ENCODE assay signal across 30 cellular contexts in the genomic region with DNA sequence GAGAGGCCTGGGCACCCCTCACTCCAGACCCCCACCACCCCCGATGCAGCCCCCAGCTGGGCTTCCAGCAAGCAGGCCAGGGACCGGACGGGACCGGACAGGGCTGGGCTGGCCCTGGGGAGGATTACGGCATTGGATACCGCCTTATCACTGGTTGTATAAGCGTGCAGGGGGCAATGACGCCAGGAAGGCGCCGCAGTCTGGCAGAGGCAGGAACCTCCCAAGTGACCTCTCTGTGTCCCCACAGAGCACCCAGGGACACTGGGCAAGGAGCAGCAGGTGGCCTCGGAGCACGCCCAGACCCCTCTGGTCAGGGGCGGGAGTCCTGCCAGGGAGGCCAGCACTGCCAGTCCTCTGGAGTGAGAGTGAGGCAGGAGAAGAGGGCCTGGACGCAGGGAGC. TPM values are rescaled to one million over a fixed set of nuclear protein-coding genes. Genes with fewer than 3 reads are reported as not detected.
DNase-seq lines count a peak whose midpoint lies in the region; ATAC-seq, FAIRE-seq and TF ChIP-seq lines count a peak whose summit lies in the region.
"Had no signal": no experiment of that assay in that cellular context is flagged by ENCODE, and none has a peak within 500 bp of the region (broad histone marks: within the 10 kb centered on the region; RNA-seq: fewer than 3 reads in every experiment).

No MANE protein-coding gene starts in this region.

- H3K27ac Mint-ChIP-seq in activated naive CD8-positive, alpha-beta T cell treated with anti-CD3 and anti-CD28 coated beads, Interleukin-2, amount 10 ng/mL, durations not matched to agents 7 days and 5 days: no peak overlapping the region
- H3K27ac Mint-ChIP-seq in activated naive CD8-positive, alpha-beta T cell treated with anti-CD3 and anti-CD28 coated beads, Interleukin-2, amount 50 U/mL, for 24 hours: no peak overlapping the region
- H3K27ac Mint-ChIP-seq: activated naive CD4-positive, alpha-beta T cell treated with anti-CD3 and anti-CD28 coated beads for 36 hours; stimulated activated naive CD8-positive, alpha-beta T cell treated with anti-CD3 and anti-CD28 coated beads, Interleukin-15, amount 100 ng/mL, for 72 hours had no signal

- H3K4me1 ChIP-seq in HepG2 (ENCODE audit: insufficient read depth, low read length): peaks cover 73% of the 10 kb centered on the region
- H3K4me1 ChIP-seq: lower lobe of right lung had no signal

- no peak overlapping the region for H3K4me3 Mint-ChIP-seq in activated naive CD8-positive, alpha-beta T cell treated with anti-CD3 and anti-CD28 coated beads, Interleukin-2, amount 10 ng/mL, durations not matched to agents 7 days and 5 days
- no peak overlapping the region for H3K4me3 Mint-ChIP-seq in activated naive CD8-positive, alpha-beta T cell treated with anti-CD3 and anti-CD28 coated beads, Interleukin-2, amount 50 U/mL, for 24 hours
- H3K4me3 Mint-ChIP-seq: activated naive CD4-positive, alpha-beta T cell treated with anti-CD3 and anti-CD28 coated beads for 36 hours; activated T-cell treated with anti-CD3 and anti-CD28 coated beads, Interleukin-2, amount 50 U/mL, for 4 hours; stimulated activated naive CD8-positive, alpha-beta T cell treated with anti-CD3 and anti-CD28 coated beads, Interleukin-15, amount 100 ng/mL, for 72 hours had no signal

- no TSS peak for BruUV-seq in HepG2 (replicated peaks; lab: Mats Ljungman, UMichigan)

- H3K79me2 ChIP-seq in HepG2 (ENCODE audit: insufficient read depth, low read length): no peaks in the 10 kb centered on the region

- DNase-seq in activated naive CD8-positive, alpha-beta T cell treated with anti-CD3 and anti-CD28 coated beads, Interleukin-2, amount 10 ng/mL, durations not matched to agents 7 days and 5 days: peak; percentile 28
- no peak for DNase-seq in activated naive CD8-positive, alpha-beta T cell treated with anti-CD3 and anti-CD28 coated beads, Interleukin-2, amount 50 U/mL, for 24 hours
- DNase-seq in epidermal melanocyte (ENCODE audit: insufficient read length, low spot score) (peak; percentile 3), HepG2 (ENCODE audit: low spot score) (peak; percentile 57), ureter (ENCODE audit: low spot score) (no peak), OCI-M1 (lab: John Stamatoyannopoulos, UW) (no peak), COR-L47 (lab: John Stamatoyannopoulos, UW) (no peak)
- DNase-seq: activated CD4-positive, alpha-beta T cell treated with anti-CD3 and anti-CD28 coated beads for 1 hour; activated naive CD4-positive, alpha-beta T cell treated with anti-CD3 and anti-CD28 coated beads for 36 hours; activated T-cell treated with anti-CD3 and anti-CD28 coated beads, Interleukin-2, amount 50 U/mL, for 4 hours; anterior cingulate cortex; Calu3; caudate nucleus; head of caudate nucleus; lower lobe of right lung; NCI-H1694 treated with DMSO at 0.1 percent for 48 hours; NCI-H748 treated with DMSO at 0.1 percent for 48 hours; PC-3; SIG-M5; spleen; stimulated activated CD4-positive, alpha-beta T cell treated with anti-CD3 and anti-CD28 coated beads, Interleukin-4, amount 100 ng/mL, for 4 hours; stimulated activated naive CD8-positive, alpha-beta T cell treated with anti-CD3 and anti-CD28 coated beads, Interleukin-15, amount 100 ng/mL, for 72 hours; transverse colon had no signal

- 0 out of 5 replicates have a peak, but pooled peaks cover 0 to 7% of the 10 kb centered on the region in 2 experiments for H3K27me3 ChIP-seq in HepG2 (ENCODE audit: control insufficient read depth in 1 of 2, insufficient read depth in 2 of 2, low read length in 2 of 2)
- H3K27me3 ChIP-seq: dorsolateral prefrontal cortex had no signal

- intact Hi-C loops in HepG2 (cut with micrococcal nuclease; ENCODE audit: unreplicated experiment): no loop called here

- peaks cover 10% of the 10 kb centered on the region for H3K27me3 Mint-ChIP-seq in activated naive CD8-positive, alpha-beta T cell treated with anti-CD3 and anti-CD28 coated beads, Interleukin-2, amount 10 ng/mL, durations not matched to agents 7 days and 5 days
- peaks cover 17% of the 10 kb centered on the region for H3K27me3 Mint-ChIP-seq in activated naive CD8-positive, alpha-beta T cell treated with anti-CD3 and anti-CD28 coated beads, Interleukin-2, amount 50 U/mL, for 24 hours

- H3K36me3 ChIP-seq in HepG2 (replicated peaks in 1 of 2; ENCODE audit: control insufficient read depth in 1 of 2, insufficient read depth in 2 of 2, low read length in 2 of 2): no peaks in the 10 kb centered on the region
- H3K36me3 ChIP-seq: lower lobe of right lung, spleen, transverse colon had no signal

- 39% methylated on average over 5 of the region's 14 CpGs for WGBS in HepG2 (ENCODE audit: low lambda C conversion rate)

- H3K4me2 ChIP-seq in HepG2 (ENCODE audit: low read depth, low read length): peak overlapping the region; percentile 67

- H3K9me3 Mint-ChIP-seq in activated naive CD8-positive, alpha-beta T cell treated with anti-CD3 and anti-CD28 coated beads, Interleukin-2, amount 10 ng/mL, durations not matched to agents 7 days and 5 days: no peaks in the 10 kb centered on the region
- H3K9me3 Mint-ChIP-seq in activated naive CD8-positive, alpha-beta T cell treated with anti-CD3 and anti-CD28 coated beads, Interleukin-2, amount 50 U/mL, for 24 hours: no peaks in the 10 kb centered on the region
- H3K9me3 Mint-ChIP-seq: activated naive CD4-positive, alpha-beta T cell treated with anti-CD3 and anti-CD28 coated beads for 36 hours; activated T-cell treated with anti-CD3 and anti-CD28 coated beads, Interleukin-2, amount 50 U/mL, for 4 hours; stimulated activated naive CD8-positive, alpha-beta T cell treated with anti-CD3 and anti-CD28 coated beads, Interleukin-15, amount 100 ng/mL, for 72 hours had no signal

- peaks cover 8% of the 10 kb centered on the region for H3K4me1 Mint-ChIP-seq in activated naive CD8-positive, alpha-beta T cell treated with anti-CD3 and anti-CD28 coated beads, Interleukin-2, amount 10 ng/mL, durations not matched to agents 7 days and 5 days
- peaks cover 14% of the 10 kb centered on the region for H3K4me1 Mint-ChIP-seq in activated naive CD8-positive, alpha-beta T cell treated with anti-CD3 and anti-CD28 coated beads, Interleukin-2, amount 50 U/mL, for 24 hours

- ATAC-seq in activated naive CD8-positive, alpha-beta T cell treated with anti-CD3 and anti-CD28 coated beads, Interleukin-2, amount 10 ng/mL, durations not matched to agents 7 days and 5 days (ENCODE audit: low read depth): no peak
- ATAC-seq in activated naive CD8-positive, alpha-beta T cell treated with anti-CD3 and anti-CD28 coated beads, Interleukin-2, amount 50 U/mL, for 24 hours: no peak
- ATAC-seq in HepG2 (peak; percentile 47), HG02840 (IDR thresholded peaks at IDR 0.05; ENCODE audit: low FRiP score, unreplicated experiment) (no peak)
- ATAC-seq: HCT116; K562; lower lobe of right lung; PC-3; stimulated activated naive CD8-positive, alpha-beta T cell treated with anti-CD3 and anti-CD28 coated beads, Interleukin-15, amount 100 ng/mL, for 72 hours had no signal

- no peaks in the 10 kb centered on the region for H3K9me3 ChIP-seq in HepG2 (ENCODE audit: low read length)
- H3K9me3 ChIP-seq: lower lobe of right lung, spleen, transverse colon had no signal

- peak overlapping the region; percentile 31 for H3K27ac ChIP-seq in HepG2 (ENCODE audit: extremely low read length, insufficient read depth, low read length)
- H3K27ac ChIP-seq: dorsolateral prefrontal cortex, lower lobe of right lung, transverse colon had no signal

- H3K9ac ChIP-seq in HepG2 (ENCODE audit: insufficient read depth, low read depth, low read length): peak overlapping the region; percentile 52; the same call in 1 of the 2 replicates

- H4K20me1 ChIP-seq in HepG2 (ENCODE audit: insufficient read depth, low read length): no peaks in the 10 kb centered on the region

- FAIRE-seq in HepG2 (lab: Jason Lieb, UNC): no peak
- FAIRE-seq: A204.1, K562 had no signal

- peak overlapping the region in 2 of 3 experiments; percentile 31 to 50; a peak in 4 of 6 replicates for H3K4me3 ChIP-seq in HepG2 (replicated peaks in 1 of 3; ENCODE audit: insufficient read depth in 1 of 3, low read depth in 2 of 3, low read length in 3 of 3)
- H3K4me3 ChIP-seq: dorsolateral prefrontal cortex, K562, lower lobe of right lung, spleen, transverse colon had no signal

- TF ChIP-seq CTCF in HepG2 (CRISPR knock-in tag; IDR thresholded peaks at IDR 0.05): peak; percentile 24; the same call in 1 of the 2 replicates

- no peak for TF ChIP-seq RAD21 in HepG2 (CRISPR knock-in tag; IDR thresholded peaks at IDR 0.05)

- H3K36me3 Mint-ChIP-seq in activated naive CD8-positive, alpha-beta T cell treated with anti-CD3 and anti-CD28 coated beads, Interleukin-2, amount 10 ng/mL, durations not matched to agents 7 days and 5 days: no peaks in the 10 kb centered on the region
- no peaks in the 10 kb centered on the region for H3K36me3 Mint-ChIP-seq in activated naive CD8-positive, alpha-beta T cell treated with anti-CD3 and anti-CD28 coated beads, Interleukin-2, amount 50 U/mL, for 24 hours (ENCODE audit: low read depth)

- TF ChIP-seq EP300 in HepG2 (IDR thresholded peaks at IDR 0.05; ENCODE audit: low read depth in 2 of 2, low read length in 2 of 2) (no peak), HepG2 (CRISPR knock-in tag; IDR thresholded peaks at IDR 0.05; ENCODE audit: borderline replicate concordance) (no peak)

- POLR2A ChIA-PET in activated naive CD8-positive, alpha-beta T cell treated with anti-CD3 and anti-CD28 coated beads, Interleukin-2, amount 10 ng/mL, durations not matched to agents 7 days and 5 days (lab: Charles Lee): no interaction called here
- POLR2A ChIA-PET in HepG2 (lab: Yijun Ruan, JAX): no interaction called here

- TF ChIP-seq POLR2A in HepG2 (IDR thresholded peaks at IDR 0.05; ENCODE audit: insufficient read depth in 1 of 2, low read depth in 2 of 2, low read length in 2 of 2): no peak

- CTCF ChIA-PET in HepG2 (lab: Yijun Ruan, JAX; ENCODE audit: low intra/inter-chr PET ratio, low total read pairs): no interaction called here

- H2AFZ ChIP-seq in HepG2 (ENCODE audit: low read length): no peak overlapping the region

- in situ Hi-C loops in HepG2 (cut with HindIII; ENCODE audit: extremely low pct_ligation_motif_present, low pct_unique_long_range_greater_than_20kb): no loop called here

RNA-seq across cellular contexts. Expression of gene LCN15, which starts 0.7 kb away (rescaled TPM):
- not detected for total RNA-seq in activated naive CD8-positive, alpha-beta T cell treated with anti-CD3 and anti-CD28 coated beads, Interleukin-2, amount 10 ng/mL, durations not matched to agents 7 days and 5 days
- total RNA-seq in HepG2 (2016; rRNA removed; fragmentation: Illumina TruSeq; extraction: Trizol) (0.29 and 1.3 TPM in 2 replicates), ureter (not detected)
- total RNA-seq in HepG2 (2016; cell fraction: cytosol; rRNA removed; fragmentation: Illumina TruSeq; extraction: Trizol; ENCODE audit: low read depth): 1.3 and 1.9 TPM in 2 replicates
- total RNA-seq in HepG2 (2016; cell fraction: insoluble cytoplasmic fraction; rRNA removed; fragmentation: Illumina TruSeq; extraction: Trizol): 0.55 and 1.00 TPM in 2 replicates
- total RNA-seq in HepG2 (2016; cell fraction: membrane; rRNA removed; fragmentation: Illumina TruSeq; extraction: Trizol): 0.96 and 1.5 TPM in 2 replicates
- total RNA-seq in HepG2 (2016; cell fraction: nucleus; rRNA removed; fragmentation: Illumina TruSeq; extraction: Trizol): 0.41 and 0.99 TPM in 2 replicates
- 32.9 and 53.7 TPM in 2 replicates for polyA plus RNA-seq in HepG2 (2011; rRNA removed)
- polyA plus RNA-seq in HepG2 (2011; cell fraction: cytosol; rRNA removed): 35.0 and 114 TPM in 2 replicates
- polyA plus RNA-seq in HepG2 (2011; cell fraction: nucleus; rRNA removed): 18.7 and 43.2 TPM in 2 replicates
- polyA plus RNA-seq in HepG2 (2012): 13.7 and 27.0 TPM in 2 replicates
- polyA plus RNA-seq in HepG2 (2016; cell fraction: cytosol; fragmentation: Illumina TruSeq; extraction: Trizol; ENCODE audit: low read depth): 1.2 and 1.3 TPM in 2 replicates
- polyA plus RNA-seq in HepG2 (2016; cell fraction: insoluble cytoplasmic fraction; fragmentation: Illumina TruSeq; extraction: Trizol; ENCODE audit: low read depth): 0.36 and 0.57 TPM in 2 replicates
- 0.84 and 0.88 TPM in 2 replicates for polyA plus RNA-seq in HepG2 (2016; cell fraction: membrane; fragmentation: Illumina TruSeq; extraction: Trizol; ENCODE audit: low read depth)
- 0.93 and 1.4 TPM in 2 replicates for polyA plus RNA-seq in HepG2 (2016; cell fraction: nucleus; fragmentation: Illumina TruSeq; extraction: Trizol; ENCODE audit: insufficient read depth, low read depth)
- 28.1 TPM in 1 of 2 replicates, not detected in the other for polyA minus RNA-seq in HepG2 (2011; rRNA and poly(A)+ RNA removed; ENCODE audit: low replicate concordance)
- 3.6 and 11.7 TPM in 2 replicates for polyA minus RNA-seq in HepG2 (2011; cell fraction: cytosol; rRNA and poly(A)+ RNA removed)
- 2.1 and 3.2 TPM in 2 replicates for polyA minus RNA-seq in HepG2 (2011; cell fraction: nucleus; rRNA and poly(A)+ RNA removed)
- total RNA-seq: activated naive CD4-positive, alpha-beta T cell treated with anti-CD3 and anti-CD28 coated beads for 36 hours; activated T-cell treated with anti-CD3 and anti-CD28 coated beads, Interleukin-2, amount 50 U/mL, for 4 hours; Calu3; K562; lower lobe of right lung; PC-3; pulmonary artery endothelial cell had no signal
- polyA plus RNA-seq: BJ, spleen had no signal

RNA-seq across cellular contexts. Expression of gene LCN8, which starts 7.0 kb away (rescaled TPM):
- not detected for total RNA-seq in activated naive CD8-positive, alpha-beta T cell treated with anti-CD3 and anti-CD28 coated beads, Interleukin-2, amount 10 ng/mL, durations not matched to agents 7 days and 5 days
- total RNA-seq in HepG2 (2016; rRNA removed; fragmentation: Illumina TruSeq; extraction: Trizol) (not detected in 2 replicates), ureter (not detected)
- total RNA-seq in HepG2 (2016; cell fraction: cytosol; rRNA removed; fragmentation: Illumina TruSeq; extraction: Trizol; ENCODE audit: low read depth): not detected in 2 replicates
- not detected in 2 replicates for total RNA-seq in HepG2 (2016; cell fraction: insoluble cytoplasmic fraction; rRNA removed; fragmentation: Illumina TruSeq; extraction: Trizol)
- total RNA-seq in HepG2 (2016; cell fraction: membrane; rRNA removed; fragmentation: Illumina TruSeq; extraction: Trizol): not detected in 2 replicates
- not detected in 2 replicates for total RNA-seq in HepG2 (2016; cell fraction: nucleus; rRNA removed; fragmentation: Illumina TruSeq; extraction: Trizol)
- 0.15 TPM in 1 of 2 replicates, not detected in the other for polyA plus RNA-seq in HepG2 (2011; rRNA removed)
- 0.01 TPM in 1 of 2 replicates, not detected in the other for polyA plus RNA-seq in HepG2 (2011; cell fraction: cytosol; rRNA removed)
- polyA plus RNA-seq in HepG2 (2011; cell fraction: nucleus; rRNA removed): 0.64 and 1.8 TPM in 2 replicates
- not detected in 2 replicates for polyA plus RNA-seq in HepG2 (2012)
- polyA plus RNA-seq in HepG2 (2016; cell fraction: cytosol; fragmentation: Illumina TruSeq; extraction: Trizol; ENCODE audit: low read depth): not detected in 2 replicates
- polyA plus RNA-seq in HepG2 (2016; cell fraction: insoluble cytoplasmic fraction; fragmentation: Illumina TruSeq; extraction: Trizol; ENCODE audit: low read depth): not detected in 2 replicates
- not detected in 2 replicates for polyA plus RNA-seq in HepG2 (2016; cell fraction: membrane; fragmentation: Illumina TruSeq; extraction: Trizol; ENCODE audit: low read depth)
- polyA plus RNA-seq in HepG2 (2016; cell fraction: nucleus; fragmentation: Illumina TruSeq; extraction: Trizol; ENCODE audit: insufficient read depth, low read depth): not detected in 2 replicates
- not detected in 2 replicates for polyA minus RNA-seq in HepG2 (2011; rRNA and poly(A)+ RNA removed; ENCODE audit: low replicate concordance)
- not detected in 2 replicates for polyA minus RNA-seq in HepG2 (2011; cell fraction: cytosol; rRNA and poly(A)+ RNA removed)
- polyA minus RNA-seq in HepG2 (2011; cell fraction: nucleus; rRNA and poly(A)+ RNA removed): not detected in 2 replicates
- total RNA-seq: activated naive CD4-positive, alpha-beta T cell treated with anti-CD3 and anti-CD28 coated beads for 36 hours; activated T-cell treated with anti-CD3 and anti-CD28 coated beads, Interleukin-2, amount 50 U/mL, for 4 hours; Calu3; K562; lower lobe of right lung; PC-3; pulmonary artery endothelial cell; transverse colon had no signal
- polyA plus RNA-seq: BJ, K562 had no signal

RNA-seq across cellular contexts. Expression of gene LCN6, which starts 16.7 kb away (rescaled TPM):
- total RNA-seq in activated naive CD8-positive, alpha-beta T cell treated with anti-CD3 and anti-CD28 coated beads, Interleukin-2, amount 10 ng/mL, durations not matched to agents 7 days and 5 days: not detected
- total RNA-seq in HepG2 (2016; rRNA removed; fragmentation: Illumina TruSeq; extraction: Trizol) (not detected in 2 replicates), ureter (62.8 TPM)
- total RNA-seq in HepG2 (2016; cell fraction: cytosol; rRNA removed; fragmentation: Illumina TruSeq; extraction: Trizol; ENCODE audit: low read depth): not detected in 2 replicates
- total RNA-seq in HepG2 (2016; cell fraction: insoluble cytoplasmic fraction; rRNA removed; fragmentation: Illumina TruSeq; extraction: Trizol): not detected in 2 replicates
- total RNA-seq in HepG2 (2016; cell fraction: membrane; rRNA removed; fragmentation: Illumina TruSeq; extraction: Trizol): not detected in 2 replicates
- total RNA-seq in HepG2 (2016; cell fraction: nucleus; rRNA removed; fragmentation: Illumina TruSeq; extraction: Trizol): not detected in 2 replicates
- polyA plus RNA-seq in HepG2 (2011; rRNA removed): not detected in 2 replicates
- not detected in 2 replicates for polyA plus RNA-seq in HepG2 (2011; cell fraction: cytosol; rRNA removed)
- polyA plus RNA-seq in HepG2 (2011; cell fraction: nucleus; rRNA removed): not detected in 2 replicates
- not detected in 2 replicates for polyA plus RNA-seq in HepG2 (2012)
- not detected in 2 replicates for polyA plus RNA-seq in HepG2 (2016; cell fraction: cytosol; fragmentation: Illumina TruSeq; extraction: Trizol; ENCODE audit: low read depth)
- polyA plus RNA-seq in HepG2 (2016; cell fraction: insoluble cytoplasmic fraction; fragmentation: Illumina TruSeq; extraction: Trizol; ENCODE audit: low read depth): not detected in 2 replicates
- not detected in 2 replicates for polyA plus RNA-seq in HepG2 (2016; cell fraction: membrane; fragmentation: Illumina TruSeq; extraction: Trizol; ENCODE audit: low read depth)
- polyA plus RNA-seq in HepG2 (2016; cell fraction: nucleus; fragmentation: Illumina TruSeq; extraction: Trizol; ENCODE audit: insufficient read depth, low read depth): not detected in 2 replicates
- not detected in 2 replicates for polyA minus RNA-seq in HepG2 (2011; rRNA and poly(A)+ RNA removed; ENCODE audit: low replicate concordance)
- not detected in 2 replicates for polyA minus RNA-seq in HepG2 (2011; cell fraction: cytosol; rRNA and poly(A)+ RNA removed)
- polyA minus RNA-seq in HepG2 (2011; cell fraction: nucleus; rRNA and poly(A)+ RNA removed): not detected in 2 replicates
- total RNA-seq: activated naive CD4-positive, alpha-beta T cell treated with anti-CD3 and anti-CD28 coated beads for 36 hours; activated T-cell treated with anti-CD3 and anti-CD28 coated beads, Interleukin-2, amount 50 U/mL, for 4 hours; Calu3; PC-3; pulmonary artery endothelial cell had no signal
- polyA plus RNA-seq: BJ had no signal

RNA-seq across cellular contexts. Expression of gene LCN10, which starts 22.3 kb away (rescaled TPM):
- 1 to 10 TPM in 1 of 2 experiments, under 1 TPM in 1; 1.00 to 1.0 TPM for total RNA-seq in activated naive CD8-positive, alpha-beta T cell treated with anti-CD3 and anti-CD28 coated beads, Interleukin-2, amount 10 ng/mL, durations not matched to agents 7 days and 5 days
- total RNA-seq in HepG2 (2016; rRNA removed; fragmentation: Illumina TruSeq; extraction: Trizol): 0.14 and 0.53 TPM in 2 replicates
- total RNA-seq in HepG2 (2016; cell fraction: cytosol; rRNA removed; fragmentation: Illumina TruSeq; extraction: Trizol; ENCODE audit: low read depth): not detected in 2 replicates
- total RNA-seq in HepG2 (2016; cell fraction: insoluble cytoplasmic fraction; rRNA removed; fragmentation: Illumina TruSeq; extraction: Trizol): 0.13 and 0.19 TPM in 2 replicates
- total RNA-seq in HepG2 (2016; cell fraction: membrane; rRNA removed; fragmentation: Illumina TruSeq; extraction: Trizol): 0.34 TPM in 2 replicates
- total RNA-seq in HepG2 (2016; cell fraction: nucleus; rRNA removed; fragmentation: Illumina TruSeq; extraction: Trizol): 0.22 TPM in 1 of 2 replicates, not detected in the other
- polyA plus RNA-seq in HepG2 (2011; rRNA removed): 0.61 and 0.84 TPM in 2 replicates
- 0.82 and 1.0 TPM in 2 replicates for polyA plus RNA-seq in HepG2 (2011; cell fraction: cytosol; rRNA removed)
- 0.85 and 1.8 TPM in 2 replicates for polyA plus RNA-seq in HepG2 (2011; cell fraction: nucleus; rRNA removed)
- polyA plus RNA-seq in HepG2 (2012): 1.5 and 1.8 TPM in 2 replicates
- polyA plus RNA-seq in HepG2 (2016; cell fraction: cytosol; fragmentation: Illumina TruSeq; extraction: Trizol; ENCODE audit: low read depth): 0.18 and 0.24 TPM in 2 replicates
- 0.27 and 0.43 TPM in 2 replicates for polyA plus RNA-seq in HepG2 (2016; cell fraction: insoluble cytoplasmic fraction; fragmentation: Illumina TruSeq; extraction: Trizol; ENCODE audit: low read depth)
- 0.15 and 0.43 TPM in 2 replicates for polyA plus RNA-seq in HepG2 (2016; cell fraction: membrane; fragmentation: Illumina TruSeq; extraction: Trizol; ENCODE audit: low read depth)
- polyA plus RNA-seq in HepG2 (2016; cell fraction: nucleus; fragmentation: Illumina TruSeq; extraction: Trizol; ENCODE audit: insufficient read depth, low read depth): 0.41 and 0.74 TPM in 2 replicates
- polyA minus RNA-seq in HepG2 (2011; rRNA and poly(A)+ RNA removed; ENCODE audit: low replicate concordance): 0.30 and 1.0 TPM in 2 replicates
- not detected in 2 replicates for polyA minus RNA-seq in HepG2 (2011; cell fraction: cytosol; rRNA and poly(A)+ RNA removed)
- not detected in 2 replicates for polyA minus RNA-seq in HepG2 (2011; cell fraction: nucleus; rRNA and poly(A)+ RNA removed)
- 40.6 TPM for total RNA-seq in ureter
- total RNA-seq: K562, PC-3 had no signal
- polyA plus RNA-seq: BJ had no signal

RNA-seq across cellular contexts. Expression of gene TMEM141, which starts 26.1 kb away (rescaled TPM):
- total RNA-seq in activated naive CD8-positive, alpha-beta T cell treated with anti-CD3 and anti-CD28 coated beads, Interleukin-2, amount 10 ng/mL, durations not matched to agents 7 days and 5 days: 10 to 100 TPM; 37.5 to 43.6 TPM
- 81.0 and 84.7 TPM in 2 replicates for total RNA-seq in HepG2 (2016; rRNA removed; fragmentation: Illumina TruSeq; extraction: Trizol)
- 70.4 and 100.0 TPM in 2 replicates for total RNA-seq in HepG2 (2016; cell fraction: cytosol; rRNA removed; fragmentation: Illumina TruSeq; extraction: Trizol; ENCODE audit: low read depth)
- 80.8 and 84.7 TPM in 2 replicates for total RNA-seq in HepG2 (2016; cell fraction: insoluble cytoplasmic fraction; rRNA removed; fragmentation: Illumina TruSeq; extraction: Trizol)
- total RNA-seq in HepG2 (2016; cell fraction: membrane; rRNA removed; fragmentation: Illumina TruSeq; extraction: Trizol): 80.1 and 91.8 TPM in 2 replicates
- total RNA-seq in HepG2 (2016; cell fraction: nucleus; rRNA removed; fragmentation: Illumina TruSeq; extraction: Trizol): 33.1 and 42.9 TPM in 2 replicates
- 199 and 202 TPM in 2 replicates for polyA plus RNA-seq in HepG2 (2011; rRNA removed)
- polyA plus RNA-seq in HepG2 (2011; cell fraction: cytosol; rRNA removed): 251 and 366 TPM in 2 replicates
- polyA plus RNA-seq in HepG2 (2011; cell fraction: nucleus; rRNA removed): 166 and 175 TPM in 2 replicates
- 67.3 and 131 TPM in 2 replicates for polyA plus RNA-seq in HepG2 (2012)
- polyA plus RNA-seq in HepG2 (2016; cell fraction: cytosol; fragmentation: Illumina TruSeq; extraction: Trizol; ENCODE audit: low read depth): 77.4 and 109 TPM in 2 replicates
- 78.7 and 86.2 TPM in 2 replicates for polyA plus RNA-seq in HepG2 (2016; cell fraction: insoluble cytoplasmic fraction; fragmentation: Illumina TruSeq; extraction: Trizol; ENCODE audit: low read depth)
- polyA plus RNA-seq in HepG2 (2016; cell fraction: membrane; fragmentation: Illumina TruSeq; extraction: Trizol; ENCODE audit: low read depth): 77.7 and 87.6 TPM in 2 replicates
- polyA plus RNA-seq in HepG2 (2016; cell fraction: nucleus; fragmentation: Illumina TruSeq; extraction: Trizol; ENCODE audit: insufficient read depth, low read depth): 59.2 and 68.0 TPM in 2 replicates
- 52.1 and 111 TPM in 2 replicates for polyA minus RNA-seq in HepG2 (2011; rRNA and poly(A)+ RNA removed; ENCODE audit: low replicate concordance)
- polyA minus RNA-seq in HepG2 (2011; cell fraction: cytosol; rRNA and poly(A)+ RNA removed): 30.4 and 35.6 TPM in 2 replicates
- 38.6 and 51.1 TPM in 2 replicates for polyA minus RNA-seq in HepG2 (2011; cell fraction: nucleus; rRNA and poly(A)+ RNA removed)
- 80.8 TPM for total RNA-seq in ureter

Comparison
In these comparisons a context has a peak if more than half of its experiments do, and no peak if none do; other contexts are left out.
1. DNase-seq: peak in activated naive CD8-positive, alpha-beta T cell treated with anti-CD3 and anti-CD28 coated beads, Interleukin-2, amount 10 ng/mL, durations not matched to agents 7 days and 5 days (single experiment), epidermal melanocyte (single experiment) and HepG2 (single experiment); none in activated naive CD8-positive, alpha-beta T cell treated with anti-CD3 and anti-CD28 coated beads, Interleukin-2, amount 50 U/mL, for 24 hours (single experiment), ureter (single experiment), OCI-M1 (single experiment) and COR-L47 (single experiment).
2. RNA of gene LCN6, which starts 16.7 kb away (total RNA-seq): 62.8 TPM in ureter (single experiment); not detected in activated naive CD8-positive, alpha-beta T cell treated with anti-CD3 and anti-CD28 coated beads, Interleukin-2, amount 10 ng/mL, durations not matched to agents 7 days and 5 days and not detected in HepG2; every median in the first group is over 10 times any median in the second.